1 cellular context compared by ENCODE assay signal in the genomic region with DNA sequence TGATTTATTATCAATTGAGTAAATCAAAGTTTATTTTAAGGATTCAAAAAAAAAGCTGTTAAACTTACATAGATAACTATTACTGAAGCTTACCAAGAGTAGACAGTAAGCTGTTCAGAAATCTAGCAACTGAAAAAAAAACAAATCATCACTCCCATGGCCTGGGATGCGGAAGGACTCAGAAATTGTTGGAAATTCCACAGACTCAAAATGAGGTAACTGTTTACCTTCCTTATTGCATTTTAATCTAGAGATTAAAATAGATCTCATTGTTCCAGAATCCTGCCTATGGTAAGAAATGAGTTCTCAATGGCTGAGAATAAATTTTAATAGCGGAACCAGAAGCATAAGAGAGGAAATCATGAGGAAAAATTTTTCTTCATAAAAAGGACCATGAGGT.
TF ChIP-seq lines count a peak whose summit lies in the region.

No MANE protein-coding gene starts in this region.

TF ChIP-seq in endothelial cell of umbilical vein, 7 proteins besides CTCF, POLR2A, EP300 and RAD21 (continued from another document):
- TF ChIP-seq, protein P1, sequence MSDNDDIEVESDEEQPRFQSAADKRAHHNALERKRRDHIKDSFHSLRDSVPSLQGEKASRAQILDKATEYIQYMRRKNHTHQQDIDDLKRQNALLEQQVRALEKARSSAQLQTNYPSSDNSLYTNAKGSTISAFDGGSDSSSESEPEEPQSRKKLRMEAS (IDR thresholded peaks at IDR 0.05; ENCODE audit: insufficient read depth, insufficient read length), result no peak
